In genomic region chr11:78038697-78039313, GRCh38 we compare ENCODE assay signal across 1 cellular context.
TF ChIP-seq lines count a peak whose summit lies in the region.

No MANE protein-coding gene starts in this region.

TF ChIP-seq in HepG2, 621 proteins besides CTCF, POLR2A, EP300 and RAD21 (continued from another document and continues in another):
- TF ChIP-seq, protein P1, sequence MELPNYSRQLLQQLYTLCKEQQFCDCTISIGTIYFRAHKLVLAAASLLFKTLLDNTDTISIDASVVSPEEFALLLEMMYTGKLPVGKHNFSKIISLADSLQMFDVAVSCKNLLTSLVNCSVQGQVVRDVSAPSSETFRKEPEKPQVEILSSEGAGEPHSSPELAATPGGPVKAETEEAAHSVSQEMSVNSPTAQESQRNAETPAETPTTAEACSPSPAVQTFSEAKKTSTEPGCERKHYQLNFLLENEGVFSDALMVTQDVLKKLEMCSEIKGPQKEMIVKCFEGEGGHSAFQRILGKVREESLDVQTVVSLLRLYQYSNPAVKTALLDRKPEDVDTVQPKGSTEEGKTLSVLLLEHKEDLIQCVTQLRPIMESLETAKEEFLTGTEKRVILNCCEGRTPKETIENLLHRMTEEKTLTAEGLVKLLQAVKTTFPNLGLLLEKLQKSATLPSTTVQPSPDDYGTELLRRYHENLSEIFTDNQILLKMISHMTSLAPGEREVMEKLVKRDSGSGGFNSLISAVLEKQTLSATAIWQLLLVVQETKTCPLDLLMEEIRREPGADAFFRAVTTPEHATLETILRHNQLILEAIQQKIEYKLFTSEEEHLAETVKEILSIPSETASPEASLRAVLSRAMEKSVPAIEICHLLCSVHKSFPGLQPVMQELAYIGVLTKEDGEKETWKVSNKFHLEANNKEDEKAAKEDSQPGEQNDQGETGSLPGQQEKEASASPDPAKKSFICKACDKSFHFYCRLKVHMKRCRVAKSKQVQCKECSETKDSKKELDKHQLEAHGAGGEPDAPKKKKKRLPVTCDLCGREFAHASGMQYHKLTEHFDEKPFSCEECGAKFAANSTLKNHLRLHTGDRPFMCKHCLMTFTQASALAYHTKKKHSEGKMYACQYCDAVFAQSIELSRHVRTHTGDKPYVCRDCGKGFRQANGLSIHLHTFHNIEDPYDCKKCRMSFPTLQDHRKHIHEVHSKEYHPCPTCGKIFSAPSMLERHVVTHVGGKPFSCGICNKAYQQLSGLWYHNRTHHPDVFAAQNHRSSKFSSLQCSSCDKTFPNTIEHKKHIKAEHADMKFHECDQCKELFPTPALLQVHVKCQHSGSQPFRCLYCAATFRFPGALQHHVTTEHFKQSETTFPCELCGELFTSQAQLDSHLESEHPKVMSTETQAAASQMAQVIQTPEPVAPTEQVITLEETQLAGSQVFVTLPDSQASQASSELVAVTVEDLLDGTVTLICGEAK (IDR thresholded peaks at IDR 0.05), result no peak
- TF ChIP-seq, protein P1 (CRISPR knock-in tag; IDR thresholded peaks at IDR 0.05), result no peak
- TF ChIP-seq ZSCAN29 (CRISPR knock-in tag; conservative IDR thresholded peaks at IDR 0.05), result no peak
- TF ChIP-seq PCBP2 (optimal IDR thresholded peaks at IDR 0.05; ENCODE audit: low read depth, low read length, poor library complexity, severe bottlenecking), result no peak
- TF ChIP-seq CHD2 (IDR thresholded peaks at IDR 0.05; ENCODE audit: low read depth, low read length), result no peak
- no peak for TF ChIP-seq ZNF615 (CRISPR knock-in tag; IDR thresholded peaks at IDR 0.05; ENCODE audit: borderline replicate concordance)
- peak; percentile 18; the same call in 1 of the 2 replicates for TF ChIP-seq HDAC2 (CRISPR knock-in tag; IDR thresholded peaks at IDR 0.05)
- TF ChIP-seq, protein P2, sequence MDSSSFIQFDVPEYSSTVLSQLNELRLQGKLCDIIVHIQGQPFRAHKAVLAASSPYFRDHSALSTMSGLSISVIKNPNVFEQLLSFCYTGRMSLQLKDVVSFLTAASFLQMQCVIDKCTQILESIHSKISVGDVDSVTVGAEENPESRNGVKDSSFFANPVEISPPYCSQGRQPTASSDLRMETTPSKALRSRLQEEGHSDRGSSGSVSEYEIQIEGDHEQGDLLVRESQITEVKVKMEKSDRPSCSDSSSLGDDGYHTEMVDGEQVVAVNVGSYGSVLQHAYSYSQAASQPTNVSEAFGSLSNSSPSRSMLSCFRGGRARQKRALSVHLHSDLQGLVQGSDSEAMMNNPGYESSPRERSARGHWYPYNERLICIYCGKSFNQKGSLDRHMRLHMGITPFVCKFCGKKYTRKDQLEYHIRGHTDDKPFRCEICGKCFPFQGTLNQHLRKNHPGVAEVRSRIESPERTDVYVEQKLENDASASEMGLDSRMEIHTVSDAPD (CRISPR knock-in tag; IDR thresholded peaks at IDR 0.05), result peak; percentile 6; the same call in 1 of the 2 replicates
- no peak for TF ChIP-seq FOXP1 (IDR thresholded peaks at IDR 0.05)
- peak; percentile 38; the same call in 1 of the 2 replicates for TF ChIP-seq FOXP1 (CRISPR knock-in tag; IDR thresholded peaks at IDR 0.05)
- TF ChIP-seq ZNF331 (CRISPR knock-in tag; IDR thresholded peaks at IDR 0.05), result peak; percentile 16; the same call in 1 of the 2 replicates
- no peak for TF ChIP-seq CHCHD3 (CRISPR knock-in tag; IDR thresholded peaks at IDR 0.05)
- TF ChIP-seq ZNF629 (CRISPR knock-in tag; conservative IDR thresholded peaks at IDR 0.05), result no peak
- no peak for TF ChIP-seq ZNF335 (CRISPR knock-in tag; IDR thresholded peaks at IDR 0.05)
- peak; percentile 55; the same call in 1 of the 2 replicates for TF ChIP-seq SOX5 (CRISPR knock-in tag; IDR thresholded peaks at IDR 0.05; ENCODE audit: borderline replicate concordance)
- peak; percentile 34; the same call in 1 of the 2 replicates for TF ChIP-seq ZSCAN25 (CRISPR knock-in tag; IDR thresholded peaks at IDR 0.05)
- TF ChIP-seq AGO2 (optimal IDR thresholded peaks at IDR 0.05; ENCODE audit: low read depth, low read length), result no peak
- peak; percentile 76 for TF ChIP-seq ZEB1 (IDR thresholded peaks at IDR 0.05; ENCODE audit: insufficient replicate concordance, low read depth)
- TF ChIP-seq ZBTB33 (CRISPR knock-in tag; IDR thresholded peaks at IDR 0.05), result no peak
- TF ChIP-seq ELF3 (CRISPR knock-in tag; IDR thresholded peaks at IDR 0.05), result peak; percentile 36; the same call in 1 of the 2 replicates
- no peak for TF ChIP-seq ETV6 (CRISPR knock-in tag; conservative IDR thresholded peaks at IDR 0.05)
- TF ChIP-seq ZFYVE20 (CRISPR knock-in tag; IDR thresholded peaks at IDR 0.05; ENCODE audit: borderline replicate concordance, low read depth), result no peak
- peak; percentile 59; the same call in 1 of the 2 replicates for TF ChIP-seq ZGPAT (CRISPR knock-in tag; IDR thresholded peaks at IDR 0.05)
- peak; percentile 10; the same call in 1 of the 2 replicates for TF ChIP-seq GABPB1 (CRISPR knock-in tag; IDR thresholded peaks at IDR 0.05)
- peak; percentile 43 for TF ChIP-seq TEAD3 (CRISPR knock-in tag; optimal IDR thresholded peaks at IDR 0.05; ENCODE audit: borderline replicate concordance)
- TF ChIP-seq MXD1 (CRISPR knock-in tag; IDR thresholded peaks at IDR 0.05), result no peak
- TF ChIP-seq ZBTB10 (CRISPR knock-in tag; IDR thresholded peaks at IDR 0.05; ENCODE audit: borderline replicate concordance), result no peak
- no peak for TF ChIP-seq KLF11 (CRISPR knock-in tag; IDR thresholded peaks at IDR 0.05)
- no peak for TF ChIP-seq IRX3 (CRISPR knock-in tag; IDR thresholded peaks at IDR 0.05; ENCODE audit: borderline replicate concordance, low read depth)
- TF ChIP-seq EZH2 (conservative IDR thresholded peaks at IDR 0.05; ENCODE audit: low read depth, low read length), result no peak
- TF ChIP-seq MBNL3 (CRISPR knock-in tag; conservative IDR thresholded peaks at IDR 0.05), result no peak
- TF ChIP-seq PRDM15 (CRISPR knock-in tag; IDR thresholded peaks at IDR 0.05), result 0 out of 2 replicates have a peak, but pooled peaks have one; percentile 37
- 0 out of 2 replicates have a peak, but pooled peaks have one; percentile 58 for TF ChIP-seq TOE1 (CRISPR knock-in tag; IDR thresholded peaks at IDR 0.05)
